Comparison of ENCODE assay signal across 7 cellular contexts in genomic region chr10:119131512-119132240, GRCh38. TPM values are rescaled to one million over a fixed set of nuclear protein-coding genes. Genes with fewer than 3 reads are reported as not detected.
A peak's percentile ranks its signal among the peaks of the same experiment; 100 is the strongest.
DNase-seq lines count a peak whose midpoint lies in the region; ATAC-seq and TF ChIP-seq lines count a peak whose summit lies in the region.

No MANE protein-coding gene starts in this region.

- in situ Hi-C loops in SK-MEL-5 (cut with HindIII; ENCODE audit: low pct_unique_long_range_greater_than_20kb, low sequenced_read_pairs), result no loop called here

- H3K36me3 ChIP-seq in mucosa of rectum (ENCODE audit: control insufficient read depth in 2 of 2, insufficient read depth in 2 of 2, low read length in 2 of 2), result peaks cover 17 to 30% of the 10 kb centered on the region in 2 donors

- H3K9ac ChIP-seq in mucosa of rectum (ENCODE audit: low read depth in 1 of 2, low read length in 2 of 2), result peak overlapping the region; percentile 3 to 33

- no peak for TF ChIP-seq CTCF in cardiac fibroblast (IDR thresholded peaks at IDR 0.05; ENCODE audit: low read depth, low read length)

- no peaks in the 10 kb centered on the region for H3K9me3 ChIP-seq in mucosa of rectum (ENCODE audit: control insufficient read depth in 2 of 2, low read length in 2 of 2)

- H3K4me3 ChIP-seq in cardiac fibroblast (replicated peaks in 1 of 2; ENCODE audit: low read depth in 2 of 2, low read length in 2 of 2) (peak overlapping the region in 1 of 2 donors; percentile 11), mucosa of rectum (ENCODE audit: low read length in 2 of 2) (peak overlapping the region; percentile 13 to 67)

- H3K4me1 ChIP-seq in mucosa of rectum (ENCODE audit: control insufficient read depth in 2 of 2, insufficient read depth in 2 of 2, low read length in 2 of 2), result no peaks in the 10 kb centered on the region

- peak; percentile 15 for DNase-seq in SK-MEL-5 (ENCODE audit: low read depth, low spot score)
- peak; percentile 66 to 69 for DNase-seq in cardiac fibroblast (ENCODE audit: low read depth in 2 of 2)
- no peak for DNase-seq in NCI-H526 treated with DMSO at 0.1 percent for 48 hours (lab: John Stamatoyannopoulos, UW)
- DNase-seq in hepatic stellate cell (ENCODE audit: low spot score), result no peak

- ATAC-seq in GM18519 (IDR thresholded peaks at IDR 0.05; ENCODE audit: low FRiP score, unreplicated experiment), result peak; percentile 70
- peak; percentile 74 for ATAC-seq in HG03066 (IDR thresholded peaks at IDR 0.05; ENCODE audit: low read depth, unreplicated experiment)

- H3K27me3 ChIP-seq in mucosa of rectum (ENCODE audit: control insufficient read depth in 2 of 2, insufficient read depth in 2 of 2, low read length in 2 of 2), result no peaks in the 10 kb centered on the region

- peak overlapping the region in 1 of 2 donors; percentile 60 for H3K27ac ChIP-seq in mucosa of rectum (ENCODE audit: low read depth in 2 of 2, low read length in 2 of 2)

RNA-seq across cellular contexts. Expression of gene DENND10, which starts 27.8 kb away (rescaled TPM):
- 52.5 and 55.6 TPM in 2 replicates for total RNA-seq in SK-MEL-5 (2014; rRNA removed; shearing (Covaris generic))
- 46.8 and 52.7 TPM in 2 replicates for polyA plus RNA-seq in SK-MEL-5 (2015; cell fraction: cytosol; rRNA removed)
- polyA plus RNA-seq in SK-MEL-5 (2015; cell fraction: nucleus; rRNA removed), result 33.7 and 36.4 TPM in 2 replicates

RNA-seq across cellular contexts. Expression of gene SFXN4, which starts 33.8 kb away (rescaled TPM):
- total RNA-seq in SK-MEL-5 (2014; rRNA removed; shearing (Covaris generic)), result 58.9 and 63.9 TPM in 2 replicates
- polyA plus RNA-seq in SK-MEL-5 (2015; cell fraction: cytosol; rRNA removed), result 65.1 and 205 TPM in 2 replicates
- polyA plus RNA-seq in SK-MEL-5 (2015; cell fraction: nucleus; rRNA removed), result 171 and 201 TPM in 2 replicates

RNA-seq across cellular contexts. Expression of gene PRDX3, which starts 46.9 kb away (rescaled TPM):
- total RNA-seq in SK-MEL-5 (2014; rRNA removed; shearing (Covaris generic)), result 245 and 273 TPM in 2 replicates
- 183 and 212 TPM in 2 replicates for polyA plus RNA-seq in SK-MEL-5 (2015; cell fraction: cytosol; rRNA removed)
- 79.8 and 104 TPM in 2 replicates for polyA plus RNA-seq in SK-MEL-5 (2015; cell fraction: nucleus; rRNA removed)

RNA-seq across cellular contexts. Expression of gene EIF3A, which starts 51.1 kb away (rescaled TPM):
- total RNA-seq in SK-MEL-5 (2014; rRNA removed; shearing (Covaris generic)), result 112 and 130 TPM in 2 replicates
- polyA plus RNA-seq in SK-MEL-5 (2015; cell fraction: cytosol; rRNA removed), result 43.7 and 68.7 TPM in 2 replicates
- 42.5 and 51.6 TPM in 2 replicates for polyA plus RNA-seq in SK-MEL-5 (2015; cell fraction: nucleus; rRNA removed)

Comparison
In these comparisons a context has a peak if more than half of its experiments do, and no peak if none do; other contexts are left out.
1. DNase-seq: peak in SK-MEL-5 (single experiment) and cardiac fibroblast (2 of 2); none in NCI-H526 treated with DMSO at 0.1 percent for 48 hours (single experiment) and hepatic stellate cell (single experiment).